16 cellular contexts compared by ENCODE assay signal in the genomic region with DNA sequence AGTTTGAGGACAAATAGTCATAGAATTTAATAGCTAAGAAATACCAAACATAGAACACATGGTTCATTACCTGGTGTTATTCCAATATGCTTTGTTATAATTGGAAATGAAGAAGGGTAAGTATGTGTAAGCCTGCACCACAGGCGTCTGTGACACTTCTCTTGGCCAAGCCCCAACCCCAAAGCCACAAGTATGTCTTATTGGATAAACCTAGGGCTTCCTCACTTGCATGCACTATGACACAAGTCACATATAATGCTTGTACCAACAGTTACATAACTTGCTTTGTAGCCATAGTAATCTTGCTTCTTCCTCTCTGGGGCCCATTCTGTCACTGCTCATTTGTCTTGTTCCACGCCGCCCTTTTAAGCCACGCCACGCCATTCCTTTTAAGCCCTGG. TPM values are rescaled to one million over a fixed set of nuclear protein-coding genes. Genes with fewer than 3 reads are reported as not detected.
DNase-seq lines count a peak whose midpoint lies in the region; ATAC-seq and TF ChIP-seq lines count a peak whose summit lies in the region.
"Had no signal": no experiment of that assay in that cellular context is flagged by ENCODE, and none has a peak within 500 bp of the region (broad histone marks: within the 10 kb centered on the region; RNA-seq: fewer than 3 reads in every experiment).

No MANE protein-coding gene starts in this region.

- DNase-seq in ELR (ENCODE audit: low read depth) (peak; percentile 3), PC-3 (peak; percentile 46), epithelial cell of prostate (ENCODE audit: low read depth, low spot score) (peak; percentile 52), osteoblast (ENCODE audit: insufficient read length, low spot score, missing footprints) (no peak), NCI-H2107 treated with DMSO at 0.1 percent for 48 hours (lab: John Stamatoyannopoulos, UW; ENCODE audit: unreplicated experiment) (no peak), T-helper 9 cell (no peak), GM13977 (ENCODE audit: low spot score) (no peak), LoVo (ENCODE audit: low spot score) (no peak)
- DNase-seq: activated CD4-positive, alpha-beta T cell treated with anti-CD3 and anti-CD28 coated beads, Interleukin-2, amount 10 ng/mL, durations not matched to agents 7 days and 5 days; CD4-positive, CD25-positive, alpha-beta regulatory T cell; NCI-H2081; posterior cingulate gyrus; stimulated activated CD4-positive, alpha-beta T cell treated with anti-CD3 and anti-CD28 coated beads, Interleukin-2, amount 100 ng/mL, for 48 hours; T-helper 1 cell had no signal

- H3K9me3 ChIP-seq in PC-3 (ENCODE audit: low read length) (no peaks in the 10 kb centered on the region), osteoblast (ENCODE audit: low read depth, low read length) (no peaks in the 10 kb centered on the region)
- H3K9me3 ChIP-seq: body of pancreas had no signal

- H4K20me1 ChIP-seq in PC-3 (ENCODE audit: low read length) (no peaks in the 10 kb centered on the region), osteoblast (ENCODE audit: insufficient read depth, low read length) (no peaks in the 10 kb centered on the region)

- H3F3A ChIP-seq in PC-3 (ENCODE audit: low read length, unreplicated experiment), result no peaks in the 10 kb centered on the region

- no TSS peak for BruUV-seq in PC-3 (replicated peaks; lab: Mats Ljungman, UMichigan)

- TF ChIP-seq CTCF in PC-3 (conservative IDR thresholded peaks at IDR 0.05; ENCODE audit: low read depth, low read length) (no peak), osteoblast (IDR thresholded peaks at IDR 0.05; ENCODE audit: extremely low read depth, low read depth, low read length) (no peak), GM13977 (IDR thresholded peaks at IDR 0.05; ENCODE audit: extremely low read depth, insufficient read depth, missing control alignments) (no peak)

- H3K27me3 ChIP-seq in PC-3 (ENCODE audit: low read length) (peaks cover 14% of the 10 kb centered on the region), osteoblast (ENCODE audit: insufficient read depth, low read length) (no peaks in the 10 kb centered on the region)
- H3K27me3 ChIP-seq: body of pancreas had no signal

- ATAC-seq in PC-3, result no peak
- ATAC-seq: body of pancreas had no signal

- POLR2A ChIA-PET in PC-3 (lab: Charles Lee; ENCODE audit: unreplicated experiment), result no interaction called here

- H3K9ac ChIP-seq in PC-3 (ENCODE audit: low read length), result no peak overlapping the region

- H3K9me2 ChIP-seq in PC-3 (replicated peaks; ENCODE audit: low read length), result no peaks in the 10 kb centered on the region

- in situ Hi-C loops in GM13977 (cut with MboI; ENCODE audit: low pct_unique_long_range_greater_than_20kb, low sequenced_read_pairs, unreplicated experiment), result no loop called here

- H3K27ac ChIP-seq in PC-3 (ENCODE audit: low read length) (no peak overlapping the region), epithelial cell of prostate (no peak overlapping the region), osteoblast (ENCODE audit: low read depth, low read length) (peak overlapping the region; percentile 18)
- H3K27ac ChIP-seq: body of pancreas had no signal

- H3K4me3 ChIP-seq in PC-3 (ENCODE audit: low read length) (no peak overlapping the region), osteoblast (ENCODE audit: insufficient read depth, low read length) (no peak overlapping the region)
- H3K4me3 ChIP-seq: body of pancreas had no signal

- no peak overlapping the region for H3K4me2 ChIP-seq in PC-3 (ENCODE audit: low read length)
- H3K4me2 ChIP-seq in osteoblast (ENCODE audit: insufficient read depth, low read length), result peak overlapping the region; percentile 40

- H3K36me3 ChIP-seq in PC-3 (ENCODE audit: low read depth, low read length), result no peaks in the 10 kb centered on the region
- H3K36me3 ChIP-seq in osteoblast (ENCODE audit: insufficient read depth, low read length), result no peaks in the 10 kb centered on the region

- H2AFZ ChIP-seq in PC-3 (ENCODE audit: low read length) (no peak overlapping the region), osteoblast (ENCODE audit: low read length) (peak overlapping the region; percentile 35)

- intact Hi-C loops in PC-3 (cut with micrococcal nuclease), result no loop called here

- no peaks in the 10 kb centered on the region for H3K4me1 ChIP-seq in PC-3 (ENCODE audit: insufficient read depth, low read length)
- peaks cover 8% of the 10 kb centered on the region for H3K4me1 ChIP-seq in osteoblast (ENCODE audit: insufficient read depth, low read length)
- H3K4me1 ChIP-seq: body of pancreas had no signal

- CTCF ChIA-PET in PC-3 (lab: Charles Lee), result no interaction called here

- no peaks in the 10 kb centered on the region for H3K79me2 ChIP-seq in PC-3 (ENCODE audit: low read length)
- no peaks in the 10 kb centered on the region for H3K79me2 ChIP-seq in osteoblast (ENCODE audit: insufficient read depth, low read length)

RNA-seq across cellular contexts. Expression of a gene that starts 48.2 kb away (rescaled TPM):
- 0.33 TPM in 1 of 2 replicates, not detected in the other for total RNA-seq in PC-3 (2014; rRNA removed)
- total RNA-seq in osteoblast, result 10.9 and 12.7 TPM in 2 replicates
- total RNA-seq: activated CD4-positive, alpha-beta T cell treated with anti-CD3 and anti-CD28 coated beads, Interleukin-2, amount 10 ng/mL, durations not matched to agents 7 days and 5 days; activated T-helper 1 cell treated with anti-CD3 and anti-CD28 coated beads, Interleukin-12 subunit alpha, Interleukin-12 subunit beta, Interleukin-2, Interleukin-4 antibody, amounts not matched to agents 30 ng/mL and 10 ng/mL and 1 ng/mL, durations not matched to agents 14 hours and 24 hours and 36 hours; CD4-positive, CD25-positive, alpha-beta regulatory T cell had no signal

Comparison
In these comparisons a context has a peak if more than half of its experiments do, and no peak if none do; other contexts are left out.
1. DNase-seq: peak in ELR (single experiment), PC-3 (single experiment) and epithelial cell of prostate (single experiment); none in osteoblast (single experiment), NCI-H2107 treated with DMSO at 0.1 percent for 48 hours (single experiment), T-helper 9 cell (single experiment), GM13977 (single experiment) and LoVo (single experiment).